27 cellular contexts compared by ENCODE assay signal in the genomic region with DNA sequence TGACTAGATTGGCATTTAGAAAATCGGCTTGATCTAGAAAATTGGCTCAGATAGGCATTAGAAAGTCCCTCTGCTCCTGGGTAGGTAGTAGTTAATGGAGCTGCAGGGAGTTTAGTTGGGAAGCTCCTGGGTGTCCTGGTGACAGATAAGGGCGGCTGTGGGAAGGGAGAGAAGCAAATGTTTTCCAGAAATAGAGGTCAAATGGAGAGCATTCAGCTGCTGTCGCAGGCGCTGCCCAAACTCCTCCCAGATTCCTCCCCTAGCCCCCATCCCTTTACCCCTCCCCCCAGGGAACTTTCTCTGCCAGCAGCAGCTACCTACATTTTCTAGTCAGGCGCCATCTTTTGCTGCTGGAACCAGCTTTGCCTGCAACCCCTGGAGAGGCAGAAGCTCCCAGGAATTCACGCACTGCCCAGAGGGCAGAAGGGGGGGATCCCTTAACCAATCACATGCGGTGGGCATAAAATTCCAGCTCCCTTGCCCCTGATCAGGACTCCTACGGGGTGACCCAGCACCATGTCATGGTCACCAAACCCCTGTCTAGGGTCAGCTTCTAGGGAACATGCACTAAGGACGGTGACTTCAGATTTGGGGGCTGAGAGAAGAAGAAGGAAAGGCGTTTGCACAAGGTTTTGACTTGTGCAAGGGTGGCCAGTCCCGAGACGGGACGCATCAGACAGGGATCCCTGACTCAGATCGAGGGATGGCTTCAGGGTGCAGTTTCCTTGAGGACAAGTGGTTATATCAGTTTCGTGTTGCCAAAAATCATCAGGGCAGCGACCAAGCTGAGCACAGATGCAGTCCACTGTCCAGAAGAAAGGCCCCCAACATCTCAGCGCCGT. TPM values are rescaled to one million over a fixed set of nuclear protein-coding genes. Genes with fewer than 3 reads are reported as not detected.
DNase-seq lines count a peak whose midpoint lies in the region; ATAC-seq and TF ChIP-seq lines count a peak whose summit lies in the region.
"Had no signal": no experiment of that assay in that cellular context is flagged by ENCODE, and none has a peak within 500 bp of the region (broad histone marks: within the 10 kb centered on the region; RNA-seq: fewer than 3 reads in every experiment).

No MANE protein-coding gene starts in this region.

- no peaks in the 10 kb centered on the region for H3K27me3 Mint-ChIP-seq in T-helper 2 cell treated with Interferon-gamma antibody and Interleukin-4, amounts not matched to agents 5 μg/mL and 100 μg/mL, for 36 hours (ENCODE audit: low read depth)
- peaks cover 9 to 12% of the 10 kb centered on the region in 2 donors for H3K27me3 Mint-ChIP-seq in stimulated activated naive B cell treated with anti-CD40 and anti-IgM and Interleukin-4, amounts not matched to agents 10 μg/mL and 1 μg/mL and 100 μg/mL, for 72 hours
- H3K27me3 Mint-ChIP-seq: activated CD4-positive, alpha-beta T cell treated with anti-CD3 and anti-CD28 coated beads, Interleukin-2, amount 10 ng/mL, durations not matched to agents 24 days and 14 days; activated CD8-positive, alpha-beta memory T cell treated with anti-CD3 and anti-CD28 coated beads, Interleukin-2, amount 10 ng/mL, durations not matched to agents 7 days and 5 days; stimulated activated naive CD8-positive, alpha-beta T cell treated with anti-CD3 and anti-CD28 coated beads, Interleukin-15, Interleukin-2, amounts not matched to agents 100 ng/mL and 50 ng/mL, for 24 hours; T-cell had no signal

- ATAC-seq in body of pancreas = peak; percentile 33
- ATAC-seq in right lobe of liver = peak; percentile 6 to 42 (median 22)
- ATAC-seq in stimulated activated naive B cell treated with anti-CD40 and anti-IgM and Interleukin-4, amounts not matched to agents 10 μg/mL and 1 μg/mL and 100 μg/mL, for 72 hours (replicated peaks) = no peak
- ATAC-seq in HG02852 (IDR thresholded peaks at IDR 0.05; ENCODE audit: unreplicated experiment) = no peak
- ATAC-seq in HG02571 (IDR thresholded peaks at IDR 0.05; ENCODE audit: unreplicated experiment) = no peak
- ATAC-seq: activated CD8-positive, alpha-beta memory T cell treated with anti-CD3 and anti-CD28 coated beads, Interleukin-2, amount 10 ng/mL, durations not matched to agents 7 days and 5 days; effector memory CD8-positive, alpha-beta T cell; T-cell had no signal

- TF ChIP-seq CTCF in body of pancreas (IDR thresholded peaks at IDR 0.05) = no peak
- no peak for TF ChIP-seq CTCF in right lobe of liver (IDR thresholded peaks at IDR 0.05)

- H3K4me3 ChIP-seq in body of pancreas (no peak overlapping the region), right lobe of liver (no peak overlapping the region)
- H3K4me3 ChIP-seq: thyroid gland had no signal

- no peak overlapping the region for H3K4me3 Mint-ChIP-seq in T-helper 2 cell treated with Interferon-gamma antibody and Interleukin-4, amounts not matched to agents 5 μg/mL and 100 μg/mL, for 36 hours
- no peak overlapping the region for H3K4me3 Mint-ChIP-seq in stimulated activated naive B cell treated with anti-CD40 and anti-IgM and Interleukin-4, amounts not matched to agents 10 μg/mL and 1 μg/mL and 100 μg/mL, for 72 hours
- H3K4me3 Mint-ChIP-seq: activated CD4-positive, alpha-beta T cell treated with anti-CD3 and anti-CD28 coated beads, Interleukin-2, amount 10 ng/mL, durations not matched to agents 24 days and 14 days; activated CD8-positive, alpha-beta memory T cell treated with anti-CD3 and anti-CD28 coated beads, Interleukin-2, amount 10 ng/mL, durations not matched to agents 7 days and 5 days; activated T-helper 1 cell treated with anti-CD3 and anti-CD28 coated beads, Interleukin-12 subunit alpha, Interleukin-12 subunit beta, Interleukin-2, Interleukin-4 antibody, amounts not matched to agents 30 ng/mL and 10 ng/mL and 1 ng/mL, durations not matched to agents 14 hours and 24 hours and 36 hours; effector memory CD8-positive, alpha-beta T cell; stimulated activated naive CD8-positive, alpha-beta T cell treated with anti-CD3 and anti-CD28 coated beads, Interleukin-15, Interleukin-2, amounts not matched to agents 100 ng/mL and 50 ng/mL, for 24 hours; T-cell had no signal

- TF ChIP-seq POLR2A in body of pancreas (IDR thresholded peaks at IDR 0.05) (no peak), right lobe of liver (IDR thresholded peaks at IDR 0.05) (no peak)

- intact Hi-C loops in body of pancreas (cut with DNase I) = no loop called here
- intact Hi-C loops in right lobe of liver (cut with DNase I) = no loop called here

- H3K4me1 Mint-ChIP-seq in T-helper 2 cell treated with Interferon-gamma antibody and Interleukin-4, amounts not matched to agents 5 μg/mL and 100 μg/mL, for 36 hours (ENCODE audit: low read depth) = peaks cover 4% of the 10 kb centered on the region
- H3K4me1 Mint-ChIP-seq in stimulated activated naive B cell treated with anti-CD40 and anti-IgM and Interleukin-4, amounts not matched to agents 10 μg/mL and 1 μg/mL and 100 μg/mL, for 72 hours = peaks cover 34 to 55% of the 10 kb centered on the region in 2 donors

- H3K36me3 Mint-ChIP-seq in T-helper 2 cell treated with Interferon-gamma antibody and Interleukin-4, amounts not matched to agents 5 μg/mL and 100 μg/mL, for 36 hours (ENCODE audit: low read depth) = peaks cover 7% of the 10 kb centered on the region
- peaks cover 4 to 19% of the 10 kb centered on the region in 2 donors for H3K36me3 Mint-ChIP-seq in stimulated activated naive B cell treated with anti-CD40 and anti-IgM and Interleukin-4, amounts not matched to agents 10 μg/mL and 1 μg/mL and 100 μg/mL, for 72 hours

- WGBS in body of pancreas, 2 donors = 58 to 65% methylated on average over 17 of the region's 18 CpGs
- 57% methylated on average over 8 of the region's 18 CpGs for WGBS in right lobe of liver (ENCODE audit: insufficient coverage, low coverage, low lambda C conversion rate, missing lambda C conversion rate)

- H3K27ac ChIP-seq in body of pancreas (no peak overlapping the region), right lobe of liver (no peak overlapping the region)
- H3K27ac ChIP-seq: KMS-11, thyroid gland had no signal

- H3K9me3 Mint-ChIP-seq in T-helper 2 cell treated with Interferon-gamma antibody and Interleukin-4, amounts not matched to agents 5 μg/mL and 100 μg/mL, for 36 hours = peaks cover 12% of the 10 kb centered on the region
- peaks cover 6 to 7% of the 10 kb centered on the region in 2 donors for H3K9me3 Mint-ChIP-seq in stimulated activated naive B cell treated with anti-CD40 and anti-IgM and Interleukin-4, amounts not matched to agents 10 μg/mL and 1 μg/mL and 100 μg/mL, for 72 hours

- H3K27me3 ChIP-seq in body of pancreas (no peaks in the 10 kb centered on the region), right lobe of liver (no peaks in the 10 kb centered on the region)
- H3K27me3 ChIP-seq: thyroid gland had no signal

- DNase-seq in T-helper 2 cell treated with Interferon-gamma antibody and Interleukin-4, amounts not matched to agents 5 μg/mL and 100 μg/mL, for 36 hours (ENCODE audit: low spot score) = no peak
- DNase-seq in T-helper 2 cell (no peak), body of pancreas (no peak), right lobe of liver (no peak)
- DNase-seq in stimulated activated naive B cell treated with anti-CD40 and anti-IgM and Interleukin-4, amounts not matched to agents 10 μg/mL and 1 μg/mL and 100 μg/mL, for 72 hours = no peak
- DNase-seq in activated effector memory CD4-positive, alpha-beta T cell treated with Interleukin-2 at 50 U/mL for 16 hours = no peak
- DNase-seq: activated CD4-positive, alpha-beta T cell treated with anti-CD3 and anti-CD28 coated beads, Interleukin-2, amount 10 ng/mL, durations not matched to agents 24 days and 14 days; activated CD8-positive, alpha-beta memory T cell treated with anti-CD3 and anti-CD28 coated beads, Interleukin-2, amount 10 ng/mL, durations not matched to agents 7 days and 5 days; effector memory CD8-positive, alpha-beta T cell; mesenchymal stem cell; NCI-H1092; NCI-H187 treated with DMSO at 0.1 percent for 48 hours; NCI-H345; NCI-H774; SHP77; stimulated activated CD4-positive, alpha-beta T cell treated with anti-CD3 and anti-CD28 coated beads, Interleukin-4, amount 100 ng/mL, for 24 hours; T-cell; thyroid gland had no signal

- peaks cover 0 to 6% (median 0%) of the 10 kb centered on the region in 3 donors for H3K9me3 ChIP-seq in body of pancreas
- H3K9me3 ChIP-seq in right lobe of liver = no peaks in the 10 kb centered on the region
- H3K9me3 ChIP-seq: thyroid gland had no signal

- H3K4me1 ChIP-seq in body of pancreas (no peaks in the 10 kb centered on the region), right lobe of liver (no peaks in the 10 kb centered on the region)

- H3K27ac Mint-ChIP-seq in T-helper 2 cell treated with Interferon-gamma antibody and Interleukin-4, amounts not matched to agents 5 μg/mL and 100 μg/mL, for 36 hours = peak overlapping the region; percentile 49
- H3K27ac Mint-ChIP-seq in stimulated activated naive B cell treated with anti-CD40 and anti-IgM and Interleukin-4, amounts not matched to agents 10 μg/mL and 1 μg/mL and 100 μg/mL, for 72 hours = peak overlapping the region; percentile 57
- H3K27ac Mint-ChIP-seq: activated CD4-positive, alpha-beta T cell treated with anti-CD3 and anti-CD28 coated beads, Interleukin-2, amount 10 ng/mL, durations not matched to agents 24 days and 14 days; effector memory CD8-positive, alpha-beta T cell; stimulated activated naive CD8-positive, alpha-beta T cell treated with anti-CD3 and anti-CD28 coated beads, Interleukin-15, Interleukin-2, amounts not matched to agents 100 ng/mL and 50 ng/mL, for 24 hours; T-cell had no signal

- H3K36me3 ChIP-seq in body of pancreas (replicated peaks in 1 of 2; ENCODE audit: insufficient read depth in 1 of 2, low read depth in 2 of 2) = no peaks in the 10 kb centered on the region
- H3K36me3 ChIP-seq in right lobe of liver = no peaks in the 10 kb centered on the region
- H3K36me3 ChIP-seq: thyroid gland had no signal

RNA-seq across cellular contexts. Expression of gene SOCS1, which starts 43.8 kb away (rescaled TPM):
- 1 to 10 TPM; 1.0 to 7.9 TPM for total RNA-seq in body of pancreas
- 10 to 100 TPM in 3 of 6 experiments, 1 to 10 TPM in 2, under 1 TPM in 1; 0.88 to 26.6 (median 10.9) TPM for total RNA-seq in right lobe of liver
- total RNA-seq: A172 had no signal

RNA-seq across cellular contexts. Expression of gene TNP2, which starts 56.9 kb away (rescaled TPM):
- total RNA-seq in body of pancreas (not detected), right lobe of liver (not detected)
- total RNA-seq: A172; activated CD4-positive, alpha-beta T cell treated with anti-CD3 and anti-CD28 coated beads, Interleukin-2, amount 10 ng/mL, durations not matched to agents 24 days and 14 days; activated CD8-positive, alpha-beta memory T cell treated with anti-CD3 and anti-CD28 coated beads, Interleukin-2, amount 10 ng/mL, durations not matched to agents 7 days and 5 days; activated T-helper 1 cell treated with anti-CD3 and anti-CD28 coated beads, Interleukin-12 subunit alpha, Interleukin-12 subunit beta, Interleukin-2, Interleukin-4 antibody, amounts not matched to agents 30 ng/mL and 10 ng/mL and 1 ng/mL, durations not matched to agents 14 hours and 24 hours and 36 hours; Daoy; HT-29; OCI-LY7; T-cell; thyroid gland had no signal

Comparison
In these comparisons a context has a peak if more than half of its experiments do, and no peak if none do; other contexts are left out.
1. ATAC-seq: peak in body of pancreas (single experiment) and right lobe of liver (4 of 4); none in stimulated activated naive B cell treated with anti-CD40 and anti-IgM and Interleukin-4, amounts not matched to agents 10 μg/mL and 1 μg/mL and 100 μg/mL, for 72 hours (0 of 2), HG02852 (single experiment) and HG02571 (single experiment).